11 cellular contexts compared by ENCODE assay signal in genomic region chr7:74230446-74231231, GRCh38. TPM values are rescaled to one million over a fixed set of nuclear protein-coding genes. Genes with fewer than 3 reads are reported as not detected.
A peak's percentile ranks its signal among the peaks of the same experiment; 100 is the strongest.
DNase-seq lines count a peak whose midpoint lies in the region; ATAC-seq and TF ChIP-seq lines count a peak whose summit lies in the region.
"Had no signal": no experiment of that assay in that cellular context is flagged by ENCODE, and none has a peak within 500 bp of the region (broad histone marks: within the 10 kb centered on the region; RNA-seq: fewer than 3 reads in every experiment).

No MANE protein-coding gene starts in this region.

- H3K4me1 Mint-ChIP-seq in activated CD8-positive, alpha-beta T cell treated with anti-CD3 and anti-CD28 coated beads, Interleukin-2, amount 10 ng/mL, durations not matched to agents 7 days and 5 days (ENCODE audit: low read depth): peaks cover 39% of the 10 kb centered on the region
- H3K4me1 Mint-ChIP-seq in activated CD8-positive, alpha-beta T cell treated with anti-CD3 and anti-CD28 coated beads for 36 hours (ENCODE audit: low read depth): peaks cover 3% of the 10 kb centered on the region
- H3K4me1 Mint-ChIP-seq in stimulated activated effector memory CD8-positive, alpha-beta T cell treated with anti-CD3 and anti-CD28 coated beads, Interleukin-12 subunit alpha, Interleukin-12 subunit beta, amount 100 ng/mL, for 72 hours: peaks cover 8% of the 10 kb centered on the region

- no peak for DNase-seq in activated CD8-positive, alpha-beta T cell treated with anti-CD3 and anti-CD28 coated beads, Interleukin-2, amount 10 ng/mL, durations not matched to agents 7 days and 5 days
- no peak for DNase-seq in activated CD8-positive, alpha-beta T cell treated with anti-CD3 and anti-CD28 coated beads for 36 hours
- DNase-seq in NOMO-1 treated with DMSO at 0.1 percent for 48 hours (lab: John Stamatoyannopoulos, UW; ENCODE audit: unreplicated experiment): peak; percentile 99
- DNase-seq in stimulated activated effector memory CD8-positive, alpha-beta T cell treated with anti-CD3 and anti-CD28 coated beads, Interleukin-12 subunit alpha, Interleukin-12 subunit beta, amount 100 ng/mL, for 72 hours (ENCODE audit: low spot score in 2 of 2): no peak
- DNase-seq in COLO668 (lab: John Stamatoyannopoulos, UW; ENCODE audit: unreplicated experiment): no peak
- DNase-seq in NCI-H82 (lab: John Stamatoyannopoulos, UW): no peak
- DNase-seq in mucosa of gallbladder (ENCODE audit: low spot score): no peak
- DNase-seq: activated CD4-positive, alpha-beta T cell treated with anti-CD3 and anti-CD28 coated beads for 1 hour; mesendoderm had no signal

- H3K27ac Mint-ChIP-seq in activated CD8-positive, alpha-beta T cell treated with anti-CD3 and anti-CD28 coated beads, Interleukin-2, amount 10 ng/mL, durations not matched to agents 7 days and 5 days: peak overlapping the region; percentile 77
- H3K27ac Mint-ChIP-seq in activated CD8-positive, alpha-beta T cell treated with anti-CD3 and anti-CD28 coated beads for 36 hours: no peak overlapping the region
- peak overlapping the region; percentile 73 for H3K27ac Mint-ChIP-seq in stimulated activated effector memory CD8-positive, alpha-beta T cell treated with anti-CD3 and anti-CD28 coated beads, Interleukin-12 subunit alpha, Interleukin-12 subunit beta, amount 100 ng/mL, for 72 hours

- no peaks in the 10 kb centered on the region for H3K9me3 Mint-ChIP-seq in activated CD8-positive, alpha-beta T cell treated with anti-CD3 and anti-CD28 coated beads, Interleukin-2, amount 10 ng/mL, durations not matched to agents 7 days and 5 days (ENCODE audit: insufficient read depth)
- no peaks in the 10 kb centered on the region for H3K9me3 Mint-ChIP-seq in activated CD8-positive, alpha-beta T cell treated with anti-CD3 and anti-CD28 coated beads for 36 hours
- H3K9me3 Mint-ChIP-seq in stimulated activated effector memory CD8-positive, alpha-beta T cell treated with anti-CD3 and anti-CD28 coated beads, Interleukin-12 subunit alpha, Interleukin-12 subunit beta, amount 100 ng/mL, for 72 hours: no peaks in the 10 kb centered on the region

- TF ChIP-seq CTCF in activated CD8-positive, alpha-beta T cell treated with anti-CD3 and anti-CD28 coated beads for 36 hours (IDR thresholded peaks at IDR 0.05): no peak

- intact Hi-C loops in activated CD8-positive, alpha-beta T cell treated with anti-CD3 and anti-CD28 coated beads for 36 hours (cut with micrococcal nuclease): no loop called here

- peaks cover 52% of the 10 kb centered on the region for H3K36me3 Mint-ChIP-seq in activated CD8-positive, alpha-beta T cell treated with anti-CD3 and anti-CD28 coated beads, Interleukin-2, amount 10 ng/mL, durations not matched to agents 7 days and 5 days (ENCODE audit: low read depth)
- peaks cover 40% of the 10 kb centered on the region for H3K36me3 Mint-ChIP-seq in activated CD8-positive, alpha-beta T cell treated with anti-CD3 and anti-CD28 coated beads for 36 hours (ENCODE audit: low read depth)
- H3K36me3 Mint-ChIP-seq in stimulated activated effector memory CD8-positive, alpha-beta T cell treated with anti-CD3 and anti-CD28 coated beads, Interleukin-12 subunit alpha, Interleukin-12 subunit beta, amount 100 ng/mL, for 72 hours: peaks cover 98% of the 10 kb centered on the region

- no peaks in the 10 kb centered on the region for H3K27me3 Mint-ChIP-seq in activated CD8-positive, alpha-beta T cell treated with anti-CD3 and anti-CD28 coated beads, Interleukin-2, amount 10 ng/mL, durations not matched to agents 7 days and 5 days (ENCODE audit: low read depth)
- H3K27me3 Mint-ChIP-seq in activated CD8-positive, alpha-beta T cell treated with anti-CD3 and anti-CD28 coated beads for 36 hours: no peaks in the 10 kb centered on the region

- no peak overlapping the region for H3K4me3 Mint-ChIP-seq in activated CD8-positive, alpha-beta T cell treated with anti-CD3 and anti-CD28 coated beads, Interleukin-2, amount 10 ng/mL, durations not matched to agents 7 days and 5 days
- H3K4me3 Mint-ChIP-seq in activated CD8-positive, alpha-beta T cell treated with anti-CD3 and anti-CD28 coated beads for 36 hours: no peak overlapping the region
- H3K4me3 Mint-ChIP-seq in stimulated activated effector memory CD8-positive, alpha-beta T cell treated with anti-CD3 and anti-CD28 coated beads, Interleukin-12 subunit alpha, Interleukin-12 subunit beta, amount 100 ng/mL, for 72 hours: no peak overlapping the region

- no peak for ATAC-seq in activated CD8-positive, alpha-beta T cell treated with anti-CD3 and anti-CD28 coated beads, Interleukin-2, amount 10 ng/mL, durations not matched to agents 7 days and 5 days
- ATAC-seq in activated CD8-positive, alpha-beta T cell treated with anti-CD3 and anti-CD28 coated beads for 36 hours: no peak
- peak; percentile 41 for ATAC-seq in HG02642 (IDR thresholded peaks at IDR 0.05; ENCODE audit: poor library complexity, unreplicated experiment)
- ATAC-seq in stimulated activated effector memory CD8-positive, alpha-beta T cell treated with anti-CD3 and anti-CD28 coated beads, Interleukin-12 subunit alpha, Interleukin-12 subunit beta, amount 100 ng/mL, for 72 hours: peak; percentile 26
- ATAC-seq: A549 had no signal

- POLR2A ChIA-PET in activated CD8-positive, alpha-beta T cell treated with anti-CD3 and anti-CD28 coated beads, Interleukin-2, amount 10 ng/mL, durations not matched to agents 7 days and 5 days (lab: Charles Lee): no interaction called here
- POLR2A ChIA-PET in activated CD8-positive, alpha-beta T cell treated with anti-CD3 and anti-CD28 coated beads for 36 hours (lab: Charles Lee): interaction anchor here (0.6 to 1.7 kb wide), 5 partner anchors 8 to 147 kb away, joined by 3 to 5 read pairs (median 3); no protein-coding TSS in a partner anchor

- CTCF ChIA-PET in activated CD8-positive, alpha-beta T cell treated with anti-CD3 and anti-CD28 coated beads, Interleukin-2, amount 10 ng/mL, durations not matched to agents 7 days and 5 days (lab: Charles Lee): interaction anchor here (1.1 to 1.4 kb wide), 2 partner anchors 20 to 24 kb away, joined by 3 read pairs; partner anchors contain the start of gene LAT2
- CTCF ChIA-PET in activated CD8-positive, alpha-beta T cell treated with anti-CD3 and anti-CD28 coated beads for 36 hours (lab: Charles Lee): interaction anchor here (1.2 kb wide), 1 partner anchor 24 kb away, joined by 7 read pairs; no protein-coding TSS in a partner anchor

RNA-seq across cellular contexts. Expression of gene LAT2, which starts 20.8 kb away (rescaled TPM):
- 10 to 100 TPM; 31.7 to 31.8 TPM for total RNA-seq in activated CD8-positive, alpha-beta T cell treated with anti-CD3 and anti-CD28 coated beads, Interleukin-2, amount 10 ng/mL, durations not matched to agents 7 days and 5 days
- total RNA-seq in activated CD8-positive, alpha-beta T cell treated with anti-CD3 and anti-CD28 coated beads for 36 hours: 1 to 10 TPM; 2.4 to 3.2 TPM
- 25.1 TPM for total RNA-seq in mucosa of gallbladder

RNA-seq across cellular contexts. Expression of gene RFC2, which starts 23.6 kb away (rescaled TPM):
- 10 to 100 TPM; 69.5 to 76.5 TPM for total RNA-seq in activated CD8-positive, alpha-beta T cell treated with anti-CD3 and anti-CD28 coated beads, Interleukin-2, amount 10 ng/mL, durations not matched to agents 7 days and 5 days
- total RNA-seq in activated CD8-positive, alpha-beta T cell treated with anti-CD3 and anti-CD28 coated beads for 36 hours: 10 to 100 TPM; 90.7 to 91.8 TPM
- 19.6 TPM for total RNA-seq in mucosa of gallbladder

RNA-seq across cellular contexts. Expression of gene EIF4H, which starts 56.5 kb away (rescaled TPM):
- total RNA-seq in activated CD8-positive, alpha-beta T cell treated with anti-CD3 and anti-CD28 coated beads, Interleukin-2, amount 10 ng/mL, durations not matched to agents 7 days and 5 days: 100 to 1,000 TPM; 287 to 302 TPM
- total RNA-seq in activated CD8-positive, alpha-beta T cell treated with anti-CD3 and anti-CD28 coated beads for 36 hours: 100 to 1,000 TPM; 461 to 464 TPM
- total RNA-seq in mucosa of gallbladder: 210 TPM

RNA-seq across cellular contexts. Expression of gene CLIP2, which starts 58.6 kb away (rescaled TPM):
- total RNA-seq in activated CD8-positive, alpha-beta T cell treated with anti-CD3 and anti-CD28 coated beads, Interleukin-2, amount 10 ng/mL, durations not matched to agents 7 days and 5 days: 1 to 10 TPM; 1.5 to 1.7 TPM
- 1 to 10 TPM; 1.3 to 1.4 TPM for total RNA-seq in activated CD8-positive, alpha-beta T cell treated with anti-CD3 and anti-CD28 coated beads for 36 hours
- 71.7 TPM for total RNA-seq in mucosa of gallbladder

Comparison
In these comparisons a context has a peak if more than half of its experiments do, and no peak if none do; other contexts are left out.
1. ATAC-seq: peak in HG02642 (single experiment) and stimulated activated effector memory CD8-positive, alpha-beta T cell treated with anti-CD3 and anti-CD28 coated beads, Interleukin-12 subunit alpha, Interleukin-12 subunit beta, amount 100 ng/mL, for 72 hours (single experiment); none in activated CD8-positive, alpha-beta T cell treated with anti-CD3 and anti-CD28 coated beads, Interleukin-2, amount 10 ng/mL, durations not matched to agents 7 days and 5 days (single experiment) and activated CD8-positive, alpha-beta T cell treated with anti-CD3 and anti-CD28 coated beads for 36 hours (single experiment).